ENCODE assay signal across 8 cellular contexts in the genomic region with DNA sequence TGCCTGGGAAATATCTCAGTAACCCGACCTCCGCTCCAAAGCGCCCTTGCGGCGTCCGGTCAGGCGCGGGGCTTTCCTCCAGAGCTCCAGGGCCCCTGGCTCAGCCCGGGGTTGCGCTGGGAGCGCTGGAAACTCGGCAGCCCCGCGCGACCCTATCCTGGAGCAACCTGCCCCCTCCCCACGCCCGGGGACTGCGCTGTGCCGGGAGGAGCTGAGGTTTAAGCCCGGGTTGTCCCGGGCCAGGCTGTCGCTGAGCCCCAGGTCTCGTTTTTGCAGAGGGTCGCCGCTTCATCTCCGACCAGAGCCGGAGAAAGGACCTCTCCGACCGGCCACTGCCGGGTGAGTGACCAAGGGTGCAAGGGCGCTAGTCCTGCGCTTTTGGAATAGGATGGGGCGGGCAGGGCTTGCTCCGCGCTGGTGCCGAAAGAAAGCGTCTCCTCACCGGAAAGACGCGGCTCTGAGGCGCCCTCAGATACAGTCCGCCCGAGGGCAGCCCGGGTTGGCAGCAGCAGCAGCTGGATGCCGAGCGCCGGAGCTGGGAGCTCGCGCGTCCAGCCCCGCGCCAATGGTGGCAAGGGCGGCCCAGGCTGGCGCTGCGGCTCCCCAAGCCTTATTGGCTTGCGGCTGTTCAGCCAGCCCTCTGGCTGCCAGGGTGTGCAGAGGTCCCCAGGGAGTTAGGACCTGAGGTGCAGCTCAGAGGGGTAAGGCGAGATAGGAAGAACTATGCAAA. TPM values are rescaled to one million over a fixed set of nuclear protein-coding genes. Genes with fewer than 3 reads are reported as not detected.
DNase-seq lines count a peak whose midpoint lies in the region; ATAC-seq and TF ChIP-seq lines count a peak whose summit lies in the region.

No MANE protein-coding gene starts in this region.

- H3K9me3 ChIP-seq in neuronal stem cell (replicated peaks in 1 of 2; ENCODE audit: control insufficient read depth in 2 of 2, insufficient read depth in 1 of 2, low read depth in 1 of 2, low read length in 2 of 2) (no peaks in the 10 kb centered on the region), thoracic aorta (no peaks in the 10 kb centered on the region)

- peak; percentile 15 for DNase-seq in COLO829 (ENCODE audit: low spot score)
- DNase-seq in GM20000 (ENCODE audit: low spot score): peak; percentile 55
- peak; percentile 69 for DNase-seq in HK-2 (ENCODE audit: unreplicated experiment)
- DNase-seq in RPMI7951 (ENCODE audit: low read depth): peak; percentile 66
- peak; percentile 12 to 48 (median 30) for DNase-seq in activated naive CD4-positive, alpha-beta T cell (lab: John Stamatoyannopoulos, UW)
- DNase-seq in germinal center (ENCODE audit: low spot score): peak; percentile 82
- peak; percentile 51 for DNase-seq in neuronal stem cell (ENCODE audit: low spot score)
- no peak for DNase-seq in thoracic aorta (ENCODE audit: low spot score)

- H3K9ac ChIP-seq in neuronal stem cell (ENCODE audit: low read depth, low read length, poor library complexity): peak overlapping the region; percentile 78

- no peak overlapping the region for H2BK12ac ChIP-seq in neuronal stem cell (ENCODE audit: low read length)

- H2BK15ac ChIP-seq in neuronal stem cell (ENCODE audit: low read length): peak overlapping the region; percentile 13

- H2BK120ac ChIP-seq in neuronal stem cell (ENCODE audit: low read depth, low read length): no peak overlapping the region

- no peak overlapping the region for H4K8ac ChIP-seq in neuronal stem cell (ENCODE audit: low read depth, low read length)

- H3K14ac ChIP-seq in neuronal stem cell (ENCODE audit: low read length): no peak overlapping the region

- no peaks in the 10 kb centered on the region for H3K79me1 ChIP-seq in neuronal stem cell (ENCODE audit: low read depth, low read length)

- no peak for ATAC-seq in thoracic aorta (ENCODE audit: insufficient number of reproducible peaks, low FRiP score, low read depth)

- TF ChIP-seq CTCF in GM20000 (IDR thresholded peaks at IDR 0.05; ENCODE audit: extremely low read depth, missing control alignments) (no peak), thoracic aorta (IDR thresholded peaks at IDR 0.05) (no peak)

- H2AFZ ChIP-seq in neuronal stem cell (ENCODE audit: low read length): peak overlapping the region; percentile 99

- H2AK5ac ChIP-seq in neuronal stem cell (ENCODE audit: low read depth, low read length): no peak overlapping the region

- H3K4me1 ChIP-seq in neuronal stem cell (ENCODE audit: control insufficient read depth in 2 of 2, insufficient read depth in 1 of 2, low read depth in 1 of 2, low read length in 2 of 2) (peaks cover 0 to 1% of the 10 kb centered on the region in 2 donors), thoracic aorta (ENCODE audit: control insufficient read depth in 1 of 2, low read depth in 2 of 2) (peaks cover 3 to 12% of the 10 kb centered on the region in 2 donors)

- H3K4me3 ChIP-seq in neuronal stem cell (ENCODE audit: low read length in 2 of 2): peak overlapping the region; percentile 65 to 89
- H3K4me3 ChIP-seq in thoracic aorta: peak overlapping the region; percentile 79

- H3K4ac ChIP-seq in neuronal stem cell (ENCODE audit: low read length): no peak overlapping the region

- H3K23ac ChIP-seq in neuronal stem cell (ENCODE audit: low read depth, low read length, poor library complexity): no peak overlapping the region

- no CpG with 5 or more reads among the region's 57 CpGs for WGBS in neuronal stem cell (ENCODE audit: extremely low coverage in 2 of 2, insufficient read length in 2 of 2, insufficient replicate concordance in 1 of 2), 2 donors

- no peak overlapping the region for H4K91ac ChIP-seq in neuronal stem cell (ENCODE audit: low read depth, low read length, poor library complexity)

- H3K27ac ChIP-seq in neuronal stem cell (replicated peaks; ENCODE audit: low read length) (no peak overlapping the region), thoracic aorta (peak overlapping the region in 1 of 2 donors; percentile 23)

- peak overlapping the region; percentile 81 for H3K4me2 ChIP-seq in neuronal stem cell (ENCODE audit: insufficient read depth, low read length, poor library complexity, severe bottlenecking)

- H3K27me3 ChIP-seq in neuronal stem cell (ENCODE audit: control insufficient read depth in 3 of 3, insufficient read depth in 3 of 3, low read depth in 1 of 3, low read length in 3 of 3) (peaks cover 0 to 15% (median 11%) of the 10 kb centered on the region in 3 experiments), thoracic aorta (replicated peaks; ENCODE audit: insufficient read depth) (no peaks in the 10 kb centered on the region)

- no peaks in the 10 kb centered on the region for H3K36me3 ChIP-seq in neuronal stem cell (replicated peaks in 1 of 2; ENCODE audit: control insufficient read depth in 2 of 2, insufficient read depth in 2 of 2, low read length in 2 of 2)
- H3K36me3 ChIP-seq in thoracic aorta: no peaks in the 10 kb centered on the region

- peak overlapping the region; percentile 93 for H3K18ac ChIP-seq in neuronal stem cell (ENCODE audit: low read length)

- H2BK5ac ChIP-seq in neuronal stem cell (ENCODE audit: low read length): no peak overlapping the region

RNA-seq across cellular contexts. Expression of gene SPX, which starts 1.5 kb away (rescaled TPM):
- total RNA-seq in RPMI7951 (2014; rRNA removed; shearing (Covaris generic)): 0.60 and 1.3 TPM in 2 replicates
- polyA plus RNA-seq in neuronal stem cell (2013, experiment 1 of 2): 0.61 TPM
- 0.29 TPM for polyA plus RNA-seq in neuronal stem cell (2013, experiment 2 of 2)
- total RNA-seq in thoracic aorta: under 1 TPM in 1 of 2 donors, not detected in 1; 0.81 TPM

RNA-seq across cellular contexts. Expression of gene GOLT1B, which starts 26.0 kb away (rescaled TPM):
- total RNA-seq in RPMI7951 (2014; rRNA removed; shearing (Covaris generic)): 59.9 and 77.0 TPM in 2 replicates
- polyA plus RNA-seq in neuronal stem cell (2013, experiment 1 of 2): 30.7 TPM
- polyA plus RNA-seq in neuronal stem cell (2013, experiment 2 of 2): 31.9 TPM
- total RNA-seq in thoracic aorta: 10 to 100 TPM; 26.7 to 36.8 TPM

RNA-seq across cellular contexts. Expression of gene RECQL, which starts 26.2 kb away (rescaled TPM):
- 93.3 and 112 TPM in 2 replicates for total RNA-seq in RPMI7951 (2014; rRNA removed; shearing (Covaris generic))
- 24.6 TPM for polyA plus RNA-seq in neuronal stem cell (2013, experiment 1 of 2)
- 25.6 TPM for polyA plus RNA-seq in neuronal stem cell (2013, experiment 2 of 2)
- 10 to 100 TPM; 30.1 to 55.3 TPM for total RNA-seq in thoracic aorta
